ENCODE assay signal across 18 cellular contexts in the genomic region with DNA sequence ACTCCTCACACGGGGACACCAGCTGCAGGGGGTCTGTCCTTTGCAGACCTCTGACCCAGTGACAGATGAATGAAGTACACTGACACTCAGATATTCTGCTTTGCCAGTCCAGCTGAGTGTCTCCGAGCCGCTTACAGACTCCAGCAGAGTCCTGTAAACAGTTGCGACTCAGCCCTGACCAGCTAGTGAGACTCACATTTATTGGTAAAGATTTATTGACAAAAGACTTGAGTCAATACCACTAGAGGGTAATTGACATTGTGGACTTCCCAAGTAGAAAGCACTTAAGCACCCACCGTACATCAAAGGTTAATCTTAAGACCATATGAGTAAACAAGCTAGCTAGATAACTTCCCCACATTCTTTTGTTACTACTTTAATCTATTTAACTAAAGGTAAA. TPM values are rescaled to one million over a fixed set of nuclear protein-coding genes. Genes with fewer than 3 reads are reported as not detected.
DNase-seq lines count a peak whose midpoint lies in the region; TF ChIP-seq lines count a peak whose summit lies in the region.
"Had no signal": no experiment of that assay in that cellular context is flagged by ENCODE, and none has a peak within 500 bp of the region (broad histone marks: within the 10 kb centered on the region; RNA-seq: fewer than 3 reads in every experiment).

No MANE protein-coding gene starts in this region.

- no peaks in the 10 kb centered on the region for H3K27me3 ChIP-seq in prostate gland (replicated peaks; ENCODE audit: insufficient read depth)
- H3K27me3 ChIP-seq: BLaER1 had no signal

- no peaks in the 10 kb centered on the region for H3K27me3 Mint-ChIP-seq in glutamatergic neuron (ENCODE audit: unreplicated experiment)

- no peak for TF ChIP-seq POLR2A in prostate gland (IDR thresholded peaks at IDR 0.05)

- TF ChIP-seq CTCF in glutamatergic neuron (IDR thresholded peaks at IDR 0.05; ENCODE audit: partially characterized antibody, unreplicated experiment) (no peak), prostate gland (IDR thresholded peaks at IDR 0.05) (no peak)

- no peaks in the 10 kb centered on the region for H3K36me3 Mint-ChIP-seq in glutamatergic neuron (ENCODE audit: unreplicated experiment)
- H3K36me3 Mint-ChIP-seq: CD8-positive, alpha-beta memory T cell had no signal

- no peak overlapping the region for H3K27ac ChIP-seq in prostate gland
- H3K27ac ChIP-seq: 22Rv1, BLaER1 had no signal

- no peaks in the 10 kb centered on the region for H3K9me3 ChIP-seq in prostate gland
- H3K9me3 ChIP-seq: BLaER1 had no signal

- intact Hi-C loops in prostate gland (cut with DNase I), result no loop called here

- H3K4me1 ChIP-seq in prostate gland (replicated peaks), result peaks cover 7% of the 10 kb centered on the region

- in situ Hi-C loops in KBM-7 (cut with MboI; ENCODE audit: low pct_unique_long_range_greater_than_20kb, low sequenced_read_pairs), result no loop called here

- peak overlapping the region; percentile 18 for H3K4me3 Mint-ChIP-seq in glutamatergic neuron (ENCODE audit: unreplicated experiment)
- H3K4me3 Mint-ChIP-seq: CD8-positive, alpha-beta memory T cell had no signal

- H3K4me1 Mint-ChIP-seq in glutamatergic neuron (ENCODE audit: low read depth, unreplicated experiment), result peaks cover 14% of the 10 kb centered on the region

- no peaks in the 10 kb centered on the region for H3K9me3 Mint-ChIP-seq in glutamatergic neuron (ENCODE audit: unreplicated experiment)
- H3K9me3 Mint-ChIP-seq: CD8-positive, alpha-beta memory T cell had no signal

- WGBS in prostate gland, result 41% methylated on average over 5 of the region's 5 CpGs

- DNase-seq in NCI-H1417 (lab: John Stamatoyannopoulos, UW), result peak in 2 of 3 experiments; percentile 15 to 71
- no peak for DNase-seq in NCI-H1417 treated with DMSO at 0.1 percent for 48 hours (lab: John Stamatoyannopoulos, UW)
- peak; percentile 50 for DNase-seq in NCI-H748 (lab: John Stamatoyannopoulos, UW; ENCODE audit: unreplicated experiment)
- no peak for DNase-seq in glutamatergic neuron
- DNase-seq in prostate gland (ENCODE audit: low spot score), result peak; percentile 24
- DNase-seq in KBM-7, result no peak
- DNase-seq in stimulated activated CD4-positive, alpha-beta T cell treated with anti-CD3 and anti-CD28 coated beads, Interleukin-12 subunit alpha, Interleukin-12 subunit beta, amount 100 ng/mL, for 4 hours, result no peak
- DNase-seq in NCI-H2227 (lab: John Stamatoyannopoulos, UW; ENCODE audit: unreplicated experiment), result no peak
- DNase-seq: CD8-positive, alpha-beta memory T cell; H7; Kasumi-1; NCI-H2081 treated with DMSO at 0.1 percent for 48 hours; NCI-H446; NK-92 treated with Interleukin-12 subunit alpha and Interleukin-12 subunit beta, amount 100 ng/mL, for 24 hours; OCI-M1 had no signal

- H3K27ac Mint-ChIP-seq in glutamatergic neuron (ENCODE audit: unreplicated experiment), result no peak overlapping the region

- no peak overlapping the region for H3K4me3 ChIP-seq in prostate gland
- H3K4me3 ChIP-seq: BLaER1 had no signal

- no peaks in the 10 kb centered on the region for H3K36me3 ChIP-seq in prostate gland
- H3K36me3 ChIP-seq: BLaER1 had no signal

RNA-seq across cellular contexts. Expression of gene FKBP4, which starts 9.8 kb away (rescaled TPM):
- total RNA-seq in glutamatergic neuron (ENCODE audit: unreplicated experiment), result 57.5 TPM
- total RNA-seq in prostate gland, result 10 to 100 TPM; 55.2 to 87.0 TPM

RNA-seq across cellular contexts. Expression of gene ITFG2, which starts 27.5 kb away (rescaled TPM):
- total RNA-seq in glutamatergic neuron (ENCODE audit: unreplicated experiment) (37.4 TPM), prostate gland (10 to 100 TPM; 41.5 to 46.5 TPM)

RNA-seq across cellular contexts. Expression of gene NRIP2, which starts 49.8 kb away (rescaled TPM):
- total RNA-seq in glutamatergic neuron (ENCODE audit: unreplicated experiment) (not detected), prostate gland (1 to 10 TPM in 1 of 2 donors, under 1 TPM in 1; 0.18 to 8.7 TPM)
- total RNA-seq: CD8-positive, alpha-beta memory T cell; H7; SK-MEL-5 had no signal

Comparison
In these comparisons a context has a peak if more than half of its experiments do, and no peak if none do; other contexts are left out.
1. DNase-seq: peak in NCI-H1417 (2 of 3), NCI-H748 (single experiment) and prostate gland (single experiment); none in NCI-H1417 treated with DMSO at 0.1 percent for 48 hours (single experiment), glutamatergic neuron (single experiment), KBM-7 (single experiment), stimulated activated CD4-positive, alpha-beta T cell treated with anti-CD3 and anti-CD28 coated beads, Interleukin-12 subunit alpha, Interleukin-12 subunit beta, amount 100 ng/mL, for 4 hours (single experiment) and NCI-H2227 (single experiment).